8 cellular contexts compared by ENCODE assay signal in genomic region chr1:172745014-172745413, GRCh38.
A peak's percentile ranks its signal among the peaks of the same experiment; 100 is the strongest.
DNase-seq lines count a peak whose midpoint lies in the region; ATAC-seq, FAIRE-seq and TF ChIP-seq lines count a peak whose summit lies in the region.

No MANE protein-coding gene starts in this region.

- FAIRE-seq in HTR-8/SVneo (lab: Jason Lieb, UNC) = peak; percentile 73

- no peaks in the 10 kb centered on the region for H3K36me3 ChIP-seq in mucosa of descending colon (ENCODE audit: low read depth)

- peaks cover 17% of the 10 kb centered on the region for H3K4me1 ChIP-seq in mucosa of descending colon (ENCODE audit: low read depth)

- ATAC-seq in GM21619 (IDR thresholded peaks at IDR 0.05; ENCODE audit: unreplicated experiment) = peak; percentile 63
- ATAC-seq in mucosa of descending colon = peak; percentile 82
- no peak for ATAC-seq in HG03457 (IDR thresholded peaks at IDR 0.05; ENCODE audit: unreplicated experiment)

- H3K4me3 ChIP-seq in mucosa of descending colon = no peak overlapping the region

- intact Hi-C loops in mucosa of descending colon (cut with DNase I, micrococcal nuclease) = loop anchor here in 1 of 2 donors (10.0 kb wide), 1 partner anchor 460 kb away; the partner anchor contains the start of gene TNFSF4

- no peaks in the 10 kb centered on the region for H3K9me3 ChIP-seq in mucosa of descending colon

- no peak for TF ChIP-seq CTCF in mucosa of descending colon (IDR thresholded peaks at IDR 0.05)

- DNase-seq in stimulated activated CD4-positive, alpha-beta T cell treated with anti-CD3 and anti-CD28 coated beads, Interleukin-15, amount 100 ng/mL, for 24 hours = peak; percentile 42
- no peak for DNase-seq in stimulated activated CD4-positive, alpha-beta T cell treated with anti-CD3 and anti-CD28 coated beads, Interleukin-4, amount 100 ng/mL, for 1 hour
- DNase-seq in HTR-8/SVneo (ENCODE audit: insufficient read length, low spot score) (peak; percentile 51), SKM-1 (lab: John Stamatoyannopoulos, UW; ENCODE audit: unreplicated experiment) (peak; percentile 71), dermis microvascular lymphatic vessel endothelial cell (ENCODE audit: low read depth in 2 of 2) (peak; percentile 57 to 81), mucosa of descending colon (peak in 1 of 3 donors; percentile 79)
